In genomic region chr19:42267644-42268141, GRCh38 we compare ENCODE assay signal across 7 cellular contexts. TPM values are rescaled to one million over a fixed set of nuclear protein-coding genes. Genes with fewer than 3 reads are reported as not detected.
A peak's percentile ranks its signal among the peaks of the same experiment; 100 is the strongest.
DNase-seq lines count a peak whose midpoint lies in the region; ATAC-seq and TF ChIP-seq lines count a peak whose summit lies in the region.
"Had no signal": no experiment of that assay in that cellular context is flagged by ENCODE, and none has a peak within 500 bp of the region (broad histone marks: within the 10 kb centered on the region; RNA-seq: fewer than 3 reads in every experiment).

No MANE protein-coding gene starts in this region.

- H3K9me3 Mint-ChIP-seq in CD4-positive, alpha-beta memory T cell, result no peaks in the 10 kb centered on the region
- H3K9me3 Mint-ChIP-seq: activated T-cell treated with anti-CD3 and anti-CD28 coated beads, Interleukin-2, amount 50 U/mL, for 4 hours had no signal

- H3K4me1 ChIP-seq in CD4-positive, alpha-beta memory T cell (ENCODE audit: insufficient read depth, low read length), result peaks cover 33% of the 10 kb centered on the region

- H3K36me3 ChIP-seq in CD4-positive, alpha-beta memory T cell (ENCODE audit: insufficient read depth, low read length), result no peaks in the 10 kb centered on the region

- peak overlapping the region; percentile 83 to 96 for H3K4me3 ChIP-seq in CD4-positive, alpha-beta memory T cell (ENCODE audit: low read length in 2 of 2)
- H3K4me3 ChIP-seq in WI38 (ENCODE audit: low read depth, low read length), result peak overlapping the region; percentile 86

- CTCF ChIA-PET in CD4-positive, alpha-beta memory T cell (lab: Charles Lee; ENCODE audit: partially characterized antibody), result interaction anchor here (0.6 kb wide), 1 partner anchor 29 kb away, joined by 3 read pairs; no protein-coding TSS in a partner anchor

- no peak overlapping the region for H3K27ac Mint-ChIP-seq in CD4-positive, alpha-beta memory T cell

- H3K36me3 Mint-ChIP-seq in CD4-positive, alpha-beta memory T cell, result peaks cover 0 to 9% of the 10 kb centered on the region in 2 donors

- peak overlapping the region; percentile 99 for H3K27ac ChIP-seq in CD4-positive, alpha-beta memory T cell (ENCODE audit: low read depth, low read length)

- H3K27me3 ChIP-seq in CD4-positive, alpha-beta memory T cell (ENCODE audit: insufficient read depth, low read length), result no peaks in the 10 kb centered on the region

- no peaks in the 10 kb centered on the region for H3K27me3 Mint-ChIP-seq in CD4-positive, alpha-beta memory T cell

- ATAC-seq in HG02623 (IDR thresholded peaks at IDR 0.05; ENCODE audit: unreplicated experiment), result no peak

- intact Hi-C loops in CD4-positive, alpha-beta memory T cell (cut with micrococcal nuclease), result loop anchor here (1.0 to 5.0 kb wide), 6 partner anchors 12 to 155 kb away; partner anchors contain the start of genes DEDD2, ERF, MEGF8 and POU2F2

- H3K9me3 ChIP-seq in CD4-positive, alpha-beta memory T cell (ENCODE audit: control insufficient read depth in 1 of 2, low read length in 2 of 2), result no peaks in the 10 kb centered on the region

- H3K4me1 Mint-ChIP-seq in CD4-positive, alpha-beta memory T cell, result peaks cover 0 to 27% (median 26%) of the 10 kb centered on the region in 4 donors

- POLR2A ChIA-PET in CD4-positive, alpha-beta memory T cell (lab: Charles Lee; ENCODE audit: partially characterized antibody), result interaction anchor here (0.6 to 8.1 kb wide), 5 partner anchors 12 to 29 kb away, joined by 3 to 131 read pairs (median 8); partner anchors contain the start of genes ERF and GSK3A

- TF ChIP-seq CTCF in WI38 (IDR thresholded peaks at IDR 0.05; ENCODE audit: low read depth, low read length), result no peak

- DNase-seq in CD4-positive, alpha-beta memory T cell, result no peak
- DNase-seq in medulla oblongata (ENCODE audit: extremely low spot score) (peak; percentile 29), NCI-H2081 (lab: John Stamatoyannopoulos, UW) (no peak), SIG-M5 treated with dmso at 0.1 percent for 504 hours (lab: John Stamatoyannopoulos, UW; ENCODE audit: unreplicated experiment) (no peak)

- no peak overlapping the region for H3K4me3 Mint-ChIP-seq in CD4-positive, alpha-beta memory T cell
- H3K4me3 Mint-ChIP-seq: activated T-cell treated with anti-CD3 and anti-CD28 coated beads, Interleukin-2, amount 50 U/mL, for 4 hours had no signal

RNA-seq across cellular contexts. Expression of gene CIC, which starts 1.4 kb away (rescaled TPM):
- 10 to 100 TPM; 81.6 to 82.6 TPM for total RNA-seq in CD4-positive, alpha-beta memory T cell
- polyA plus RNA-seq in CD4-positive, alpha-beta memory T cell, result 1 to 10 TPM in 1 of 2 donors, not detected in 1; 3.5 TPM

RNA-seq across cellular contexts. Expression of gene ERF, which starts 12.8 kb away (rescaled TPM):
- total RNA-seq in CD4-positive, alpha-beta memory T cell, result 10 to 100 TPM; 38.5 to 39.9 TPM
- polyA plus RNA-seq in CD4-positive, alpha-beta memory T cell, result 1 to 10 TPM; 2.7 to 3.7 TPM

RNA-seq across cellular contexts. Expression of gene GSK3A, which starts 25.3 kb away (rescaled TPM):
- 10 to 100 TPM; 36.4 to 38.9 TPM for total RNA-seq in CD4-positive, alpha-beta memory T cell
- 10 to 100 TPM; 10.0 to 23.6 TPM for polyA plus RNA-seq in CD4-positive, alpha-beta memory T cell

RNA-seq across cellular contexts. Expression of gene PRR19, which starts 34.2 kb away (rescaled TPM):
- under 1 TPM; 0.28 to 0.64 TPM for total RNA-seq in CD4-positive, alpha-beta memory T cell
- polyA plus RNA-seq in CD4-positive, alpha-beta memory T cell, result under 1 TPM; 0.48 to 0.85 TPM

RNA-seq across cellular contexts. Expression of gene PAFAH1B3, which starts 34.7 kb away (rescaled TPM):
- total RNA-seq in CD4-positive, alpha-beta memory T cell, result 10 to 100 TPM; 17.0 to 17.2 TPM
- 10 to 100 TPM; 35.0 to 43.7 TPM for polyA plus RNA-seq in CD4-positive, alpha-beta memory T cell
